Comparison of ENCODE assay signal across 8 cellular contexts in genomic region chr1:203305809-203306088, GRCh38. TPM values are rescaled to one million over a fixed set of nuclear protein-coding genes. Genes with fewer than 3 reads are reported as not detected.
DNase-seq lines count a peak whose midpoint lies in the region; ATAC-seq and TF ChIP-seq lines count a peak whose summit lies in the region.

No MANE protein-coding gene starts in this region.

- H3K4me1 ChIP-seq in CD8-positive, alpha-beta memory T cell (ENCODE audit: insufficient read depth, low read length) = peaks cover 45% of the 10 kb centered on the region
- H3K4me1 ChIP-seq in iPS DF 6.9 (ENCODE audit: control insufficient read depth, insufficient read depth, low read length) = peaks cover 12% of the 10 kb centered on the region
- H3K4me1 ChIP-seq in spleen = peaks cover 46 to 82% (median 77%) of the 10 kb centered on the region in 6 donors

- TF ChIP-seq CTCF in spleen (IDR thresholded peaks at IDR 0.05 in 8 of 11, conservative IDR thresholded peaks at IDR 0.05 in 3 of 11) = no peak

- ATAC-seq in HG02840 (IDR thresholded peaks at IDR 0.05; ENCODE audit: low FRiP score, unreplicated experiment) (peak; percentile 10), HG02588 (IDR thresholded peaks at IDR 0.05; ENCODE audit: unreplicated experiment) (no peak)

- WGBS in iPS DF 6.9 (ENCODE audit: insufficient coverage, insufficient read length) = no CpG with 5 or more reads among the region's 21 CpGs
- 0 to 1% (median 0%) methylated on average over 13 to 21 of the region's 21 CpGs for WGBS in spleen, 5 donors

- H3K4me3 ChIP-seq in CD8-positive, alpha-beta memory T cell (ENCODE audit: low read length) = peak overlapping the region; percentile 92
- H3K4me3 ChIP-seq in iPS DF 6.9 (ENCODE audit: low read length) (peak overlapping the region; percentile 48; the same call in 1 of the 2 replicates), spleen (peak overlapping the region; percentile 63 to 100 (median 93))

- no peak for DNase-seq in CD8-positive, alpha-beta memory T cell
- no peak for DNase-seq in iPS DF 6.9 (ENCODE audit: low read depth, low spot score)
- no peak for DNase-seq in spleen
- no peak for DNase-seq in NCI-H446 (lab: John Stamatoyannopoulos, UW)
- no peak for DNase-seq in NCI-H1092 treated with DMSO at 0.1 percent for 48 hours (lab: John Stamatoyannopoulos, UW)

- peak overlapping the region; percentile 92 to 99 (median 98) for H3K4me3 Mint-ChIP-seq in CD8-positive, alpha-beta memory T cell
- peak overlapping the region; percentile 94 for H3K4me3 Mint-ChIP-seq in activated naive CD8-positive, alpha-beta T cell

- peaks cover 0 to 14% of the 10 kb centered on the region in 2 donors for H3K27me3 Mint-ChIP-seq in CD8-positive, alpha-beta memory T cell
- no peaks in the 10 kb centered on the region for H3K27me3 Mint-ChIP-seq in activated naive CD8-positive, alpha-beta T cell

- peaks cover 22 to 52% (median 31%) of the 10 kb centered on the region in 3 donors for H3K36me3 Mint-ChIP-seq in CD8-positive, alpha-beta memory T cell
- H3K36me3 Mint-ChIP-seq in activated naive CD8-positive, alpha-beta T cell = peaks cover 28% of the 10 kb centered on the region

- peak overlapping the region; percentile 98 for H3K27ac ChIP-seq in CD8-positive, alpha-beta memory T cell (ENCODE audit: low read depth, low read length)
- no peak overlapping the region for H3K27ac ChIP-seq in iPS DF 6.9 (ENCODE audit: low read length)
- H3K27ac ChIP-seq in spleen = peak overlapping the region; percentile 97 to 100 (median 99)

- no peaks in the 10 kb centered on the region for H3K27me3 ChIP-seq in CD8-positive, alpha-beta memory T cell (ENCODE audit: insufficient read depth, low read length, poor library complexity, severe bottlenecking)
- peaks cover 70% of the 10 kb centered on the region for H3K27me3 ChIP-seq in iPS DF 6.9 (ENCODE audit: control insufficient read depth, insufficient read depth, low read length)
- H3K27me3 ChIP-seq in spleen (replicated peaks in 1 of 7) = no peaks in the 10 kb centered on the region

- peak overlapping the region; percentile 96 to 100 (median 98) for H3K27ac Mint-ChIP-seq in CD8-positive, alpha-beta memory T cell
- peak overlapping the region; percentile 87 for H3K27ac Mint-ChIP-seq in activated naive CD8-positive, alpha-beta T cell

- peaks cover 36% of the 10 kb centered on the region for H3K36me3 ChIP-seq in CD8-positive, alpha-beta memory T cell (ENCODE audit: insufficient read depth, low read length)
- H3K36me3 ChIP-seq in iPS DF 6.9 (ENCODE audit: control insufficient read depth, insufficient read depth, low read length) (no peaks in the 10 kb centered on the region), spleen (peaks cover 0 to 42% (median 31%) of the 10 kb centered on the region in 6 donors)

- H3K9me3 Mint-ChIP-seq in CD8-positive, alpha-beta memory T cell = no peaks in the 10 kb centered on the region
- no peaks in the 10 kb centered on the region for H3K9me3 Mint-ChIP-seq in activated naive CD8-positive, alpha-beta T cell (ENCODE audit: low read depth)

- POLR2A ChIA-PET in CD8-positive, alpha-beta memory T cell (lab: Charles Lee) = interaction anchor here (1.1 to 9.2 kb wide), 8 partner anchors 11 to 35 kb away, joined by 3 to 261 read pairs (median 13); no protein-coding TSS in a partner anchor

- intact Hi-C loops in spleen (cut with DNase I; ENCODE audit: low total_unique reads) = loop anchor here (5.0 kb wide), 1 partner anchor 33 kb away; no protein-coding TSS in a partner anchor

- no peaks in the 10 kb centered on the region for H3K9me3 ChIP-seq in CD8-positive, alpha-beta memory T cell (ENCODE audit: low read length)
- H3K9me3 ChIP-seq in iPS DF 6.9 (ENCODE audit: control insufficient read depth, insufficient read depth, low read length) (no peaks in the 10 kb centered on the region), spleen (no peaks in the 10 kb centered on the region)

- CTCF ChIA-PET in CD8-positive, alpha-beta memory T cell (lab: Charles Lee) = interaction anchor here (0.8 to 9.0 kb wide), 10 partner anchors 10 to 41 kb away, joined by 3 to 116 read pairs (median 48); no protein-coding TSS in a partner anchor

- TF ChIP-seq POLR2A in spleen (IDR thresholded peaks at IDR 0.05) = no peak

- H3K4me1 Mint-ChIP-seq in CD8-positive, alpha-beta memory T cell = peaks cover 57 to 65% (median 61%) of the 10 kb centered on the region in 3 donors
- H3K4me1 Mint-ChIP-seq in activated naive CD8-positive, alpha-beta T cell (ENCODE audit: low read depth) = peaks cover 61% of the 10 kb centered on the region

RNA-seq across cellular contexts. Expression of gene BTG2, which starts 0.4 kb away (rescaled TPM):
- 100 to 1,000 TPM in 1 of 2 experiments, 10 to 100 TPM in 1; 97.8 to 102 TPM for total RNA-seq in CD8-positive, alpha-beta memory T cell
- polyA plus RNA-seq in CD8-positive, alpha-beta memory T cell = 138 TPM
- total RNA-seq in spleen = 100 to 1,000 TPM; 104 to 186 (median 153) TPM
- 10 to 100 TPM; 55.5 to 93.1 (median 69.3) TPM for polyA plus RNA-seq in spleen

RNA-seq across cellular contexts. Expression of gene FMOD, which starts 45.2 kb away (rescaled TPM):
- 1 to 10 TPM in 1 of 2 experiments, under 1 TPM in 1; 0.51 to 1.2 TPM for total RNA-seq in CD8-positive, alpha-beta memory T cell
- not detected for polyA plus RNA-seq in CD8-positive, alpha-beta memory T cell
- 10 to 100 TPM; 11.6 to 30.0 (median 21.1) TPM for total RNA-seq in spleen
- 1 to 10 TPM; 4.5 to 8.4 (median 4.9) TPM for polyA plus RNA-seq in spleen

Comparison
In these comparisons a context has a peak if more than half of its experiments do, and no peak if none do; other contexts are left out.
1. RNA of gene FMOD, which starts 45.2 kb away (total RNA-seq): 11.6 to 30.0 TPM in spleen; 0.51 to 1.2 TPM in CD8-positive, alpha-beta memory T cell; every median in the first group is over 4 times any median in the second.
2. Peak in every context shown above with its lines, with median percentiles within 50 percentile points of each other: H3K4me3 ChIP-seq.